Comparison of ENCODE assay signal across 21 cellular contexts in the genomic region with DNA sequence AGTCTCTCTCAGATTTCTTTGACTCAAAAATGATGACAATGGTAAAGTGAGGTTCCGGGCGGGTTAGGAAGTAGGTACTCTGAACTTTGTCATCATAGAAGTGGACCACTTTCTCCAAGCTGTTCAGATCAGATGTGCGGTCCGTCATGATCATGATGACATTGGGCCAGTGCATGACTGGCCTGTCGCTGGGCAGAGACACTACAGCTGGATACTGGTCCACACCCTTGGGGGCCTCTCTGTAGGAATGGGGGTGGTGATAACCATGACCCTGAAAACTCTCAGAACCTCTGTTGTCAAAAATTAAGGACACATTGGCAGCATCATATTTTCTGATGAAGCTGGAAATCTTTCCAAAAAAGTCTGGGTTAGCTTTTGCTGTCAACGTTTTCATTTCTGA.
"Had no signal": no experiment of that assay in that cellular context is flagged by ENCODE, and none has a peak within 500 bp of the region (broad histone marks: within the 10 kb centered on the region; RNA-seq: fewer than 3 reads in every experiment).

No MANE protein-coding gene starts in this region.

- ATAC-seq: foreskin keratinocyte, left lung had no signal

- H3K36me3 ChIP-seq: neutrophil, thoracic aorta, transverse colon had no signal

- H3K4me1 ChIP-seq: foreskin keratinocyte, left lung, stomach, transverse colon had no signal

- H3K4me1 Mint-ChIP-seq: endodermal cell had no signal

- H3K9me3 ChIP-seq: left lung, neutrophil, stomach, thoracic aorta, transverse colon had no signal

- FAIRE-seq: endothelial cell of umbilical vein, keratinocyte, small intestine had no signal

- H3K9me3 Mint-ChIP-seq: immature natural killer cell, naive B cell had no signal

- H3K4me3 ChIP-seq: coronary artery, left lung, lung, stomach, thoracic aorta, transverse colon had no signal

- H3K4me3 Mint-ChIP-seq: endodermal cell, immature natural killer cell, naive B cell had no signal

- H3K27ac ChIP-seq: foreskin keratinocyte, left lung, neutrophil, stomach, transverse colon had no signal

- H3K27me3 Mint-ChIP-seq: naive B cell had no signal

- H3K27me3 ChIP-seq: foreskin keratinocyte, left lung, neutrophil, stomach, transverse colon had no signal

- DNase-seq: effector CD4-positive, alpha-beta T cell; endodermal cell; erythroblast; foreskin keratinocyte; immature natural killer cell; left lung; mesendoderm; naive B cell; posterior cingulate gyrus; small intestine; stimulated activated CD4-positive, alpha-beta T cell treated with anti-CD3 and anti-CD28 coated beads, Interleukin-12 subunit alpha, Interleukin-12 subunit beta, amount 100 ng/mL, for 4 hours; stimulated activated naive CD4-positive, alpha-beta T cell; stomach; substantia nigra; transverse colon had no signal

- H3K27ac Mint-ChIP-seq: endodermal cell, immature natural killer cell had no signal
